ENCODE assay signal across 25 cellular contexts in the genomic region with DNA sequence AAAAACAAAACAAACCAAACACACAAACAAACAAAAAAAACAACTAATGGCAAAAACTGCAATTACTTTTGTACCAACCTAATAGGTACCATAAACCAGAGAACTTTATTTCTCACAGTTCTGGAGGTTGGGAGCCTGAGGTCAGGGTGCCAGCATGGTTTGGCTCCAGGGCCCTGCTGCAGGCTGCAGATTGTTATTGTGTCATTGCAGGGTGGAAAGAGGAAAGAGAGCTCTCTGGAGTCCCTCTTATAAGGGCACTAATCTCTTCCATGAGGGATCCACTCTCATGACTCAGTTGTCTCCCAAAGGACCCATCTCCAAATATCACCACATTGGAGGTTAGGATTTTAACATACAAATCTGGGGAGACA.
DNase-seq lines count a peak whose midpoint lies in the region; ATAC-seq and TF ChIP-seq lines count a peak whose summit lies in the region.
"Had no signal": no experiment of that assay in that cellular context is flagged by ENCODE, and none has a peak within 500 bp of the region (broad histone marks: within the 10 kb centered on the region; RNA-seq: fewer than 3 reads in every experiment).

No MANE protein-coding gene starts in this region.

- peaks cover 4% of the 10 kb centered on the region for H3K36me3 Mint-ChIP-seq in osteocyte (ENCODE audit: unreplicated experiment)
- H3K36me3 Mint-ChIP-seq in activated naive CD8-positive, alpha-beta T cell treated with anti-CD3 and anti-CD28 coated beads for 36 hours, result no peaks in the 10 kb centered on the region
- no peaks in the 10 kb centered on the region for H3K36me3 Mint-ChIP-seq in activated T-cell treated with anti-CD3 and anti-CD28 coated beads, Interleukin-2, amount 50 U/mL, for 72 hours (ENCODE audit: insufficient read depth in 2 of 2)
- H3K36me3 Mint-ChIP-seq: activated naive CD4-positive, alpha-beta T cell treated with anti-CD3 and anti-CD28 coated beads, Interleukin-2, amount 10 ng/mL, durations not matched to agents 7 days and 5 days; natural killer cell treated with Interleukin-12 subunit alpha and Interleukin-12 subunit beta and Interleukin-15 and Interleukin-18, amount 100 ng/mL, for 72 hours had no signal

- no peaks in the 10 kb centered on the region for H4K20me1 ChIP-seq in OCI-LY1 (ENCODE audit: insufficient read depth, low read length)

- H3K9me3 ChIP-seq in OCI-LY1 (ENCODE audit: low read length) (peaks cover 6% of the 10 kb centered on the region; the same call in 1 of the 2 replicates), duodenal mucosa (ENCODE audit: control insufficient read depth in 1 of 2, low read length in 2 of 2) (peaks cover 7% of the 10 kb centered on the region in 2 donors)
- H3K9me3 ChIP-seq: ascending aorta, BE2C had no signal

- DNase-seq in osteocyte (ENCODE audit: extremely low spot score, unreplicated experiment), result no peak
- DNase-seq in activated naive CD8-positive, alpha-beta T cell treated with anti-CD3 and anti-CD28 coated beads for 36 hours, result no peak
- DNase-seq in activated CD4-positive, alpha-beta T cell treated with anti-CD3 and anti-CD28 coated beads, Interleukin-2, amount 50 U/mL, for 1 hour, result no peak
- DNase-seq in activated T-cell treated with anti-CD3 and anti-CD28 coated beads, Interleukin-2, amount 50 U/mL, for 72 hours, result no peak
- DNase-seq: activated CD4-positive, CD25-positive, alpha-beta regulatory T cell; activated CD8-positive, alpha-beta T cell treated with anti-CD3 and anti-CD28 coated beads, Interleukin-2, amount 10 ng/mL, durations not matched to agents 7 days and 5 days; activated naive CD4-positive, alpha-beta T cell treated with anti-CD3 and anti-CD28 coated beads, Interleukin-2, amount 10 ng/mL, durations not matched to agents 7 days and 5 days; activated T-cell treated with anti-CD3 and anti-CD28 coated beads, Interleukin-2, amount 50 U/mL, for 1 hour; BE2C; effector CD8-positive, alpha-beta T cell; GM23248; Karpas-422; NCI-H1048; NCI-H187 treated with DMSO at 0.1 percent for 48 hours; NCI-H2227 treated with DMSO at 0.1 percent for 48 hours; NCI-H774; posterior cingulate gyrus; stimulated activated CD4-positive, alpha-beta T cell treated with anti-CD3 and anti-CD28 coated beads, Interleukin-1b, Interleukin-23, amount 100 ng/mL, for 48 hours; stimulated activated naive CD4-positive, alpha-beta T cell treated with Interleukin-2 at 50 U/mL for 16 hours; transverse colon had no signal

- H2AFZ ChIP-seq in OCI-LY1 (ENCODE audit: low read length), result no peak overlapping the region
- H2AFZ ChIP-seq: GM23248 had no signal

- H3K4me2 ChIP-seq in OCI-LY1 (ENCODE audit: low read length), result peak overlapping the region; percentile 32

- no peak overlapping the region for H3K4me3 ChIP-seq in OCI-LY1 (ENCODE audit: low read depth, low read length, poor library complexity, severe bottlenecking)
- H3K4me3 ChIP-seq in duodenal mucosa (ENCODE audit: low read depth in 1 of 2, low read length in 2 of 2), result no peak overlapping the region
- H3K4me3 ChIP-seq: ascending aorta, GM23248, transverse colon had no signal

- no peaks in the 10 kb centered on the region for H3K9me2 ChIP-seq in OCI-LY1 (ENCODE audit: low read depth, low read length)

- H3K27ac Mint-ChIP-seq in osteocyte (ENCODE audit: unreplicated experiment), result peak overlapping the region; percentile 90
- no peak overlapping the region for H3K27ac Mint-ChIP-seq in activated naive CD8-positive, alpha-beta T cell treated with anti-CD3 and anti-CD28 coated beads for 36 hours
- no peak overlapping the region for H3K27ac Mint-ChIP-seq in activated T-cell treated with anti-CD3 and anti-CD28 coated beads, Interleukin-2, amount 50 U/mL, for 72 hours
- H3K27ac Mint-ChIP-seq: activated naive CD4-positive, alpha-beta T cell treated with anti-CD3 and anti-CD28 coated beads, Interleukin-2, amount 10 ng/mL, durations not matched to agents 7 days and 5 days; natural killer cell treated with Interleukin-12 subunit alpha and Interleukin-12 subunit beta and Interleukin-15 and Interleukin-18, amount 100 ng/mL, for 72 hours had no signal

- ATAC-seq in activated T-cell treated with anti-CD3 and anti-CD28 coated beads, Interleukin-2, amount 50 U/mL, for 72 hours (replicated peaks in 1 of 2), result no peak
- no peak for ATAC-seq in HG02852 (IDR thresholded peaks at IDR 0.05; ENCODE audit: unreplicated experiment)

- H3K27me3 Mint-ChIP-seq in osteocyte (ENCODE audit: unreplicated experiment), result no peaks in the 10 kb centered on the region
- H3K27me3 Mint-ChIP-seq in activated naive CD8-positive, alpha-beta T cell treated with anti-CD3 and anti-CD28 coated beads for 36 hours, result peaks cover 2% of the 10 kb centered on the region
- H3K27me3 Mint-ChIP-seq in activated T-cell treated with anti-CD3 and anti-CD28 coated beads, Interleukin-2, amount 50 U/mL, for 72 hours (ENCODE audit: low read depth), result no peaks in the 10 kb centered on the region

- H3K4me3 Mint-ChIP-seq in osteocyte (ENCODE audit: unreplicated experiment), result no peak overlapping the region
- no peak overlapping the region for H3K4me3 Mint-ChIP-seq in activated naive CD8-positive, alpha-beta T cell treated with anti-CD3 and anti-CD28 coated beads for 36 hours
- H3K4me3 Mint-ChIP-seq in activated T-cell treated with anti-CD3 and anti-CD28 coated beads, Interleukin-2, amount 50 U/mL, for 72 hours, result no peak overlapping the region
- H3K4me3 Mint-ChIP-seq: activated CD8-positive, alpha-beta T cell treated with anti-CD3 and anti-CD28 coated beads, Interleukin-2, amount 10 ng/mL, durations not matched to agents 7 days and 5 days; activated naive CD4-positive, alpha-beta T cell treated with anti-CD3 and anti-CD28 coated beads, Interleukin-2, amount 10 ng/mL, durations not matched to agents 7 days and 5 days; natural killer cell treated with Interleukin-12 subunit alpha and Interleukin-12 subunit beta and Interleukin-15 and Interleukin-18, amount 100 ng/mL, for 72 hours had no signal

- peaks cover 48% of the 10 kb centered on the region for H3K4me1 Mint-ChIP-seq in osteocyte (ENCODE audit: unreplicated experiment)
- peaks cover 7% of the 10 kb centered on the region for H3K4me1 Mint-ChIP-seq in activated naive CD8-positive, alpha-beta T cell treated with anti-CD3 and anti-CD28 coated beads for 36 hours
- peaks cover 7% of the 10 kb centered on the region for H3K4me1 Mint-ChIP-seq in activated T-cell treated with anti-CD3 and anti-CD28 coated beads, Interleukin-2, amount 50 U/mL, for 72 hours (ENCODE audit: low read depth)

- H3K36me3 ChIP-seq in OCI-LY1 (ENCODE audit: insufficient read depth, low read length) (peaks cover 5% of the 10 kb centered on the region), duodenal mucosa (ENCODE audit: control insufficient read depth in 1 of 2, insufficient read depth in 2 of 2, low read length in 2 of 2) (no peaks in the 10 kb centered on the region)
- H3K36me3 ChIP-seq: ascending aorta, BE2C, transverse colon had no signal

- peak overlapping the region; percentile 99 for H3K27ac ChIP-seq in OCI-LY1 (ENCODE audit: low read depth, low read length, poor library complexity, severe bottlenecking)
- H3K27ac ChIP-seq in duodenal mucosa (ENCODE audit: low read depth, low read length), result peak overlapping the region; percentile 36
- H3K27ac ChIP-seq: GM23248 had no signal

- H3K79me2 ChIP-seq in OCI-LY1 (ENCODE audit: insufficient read depth, low read length), result no peaks in the 10 kb centered on the region

- 0 out of 2 replicates have a peak, but pooled peaks cover 13% of the 10 kb centered on the region for H3F3A ChIP-seq in OCI-LY1 (ENCODE audit: insufficient read depth, low read length)

- TF ChIP-seq CTCF in OCI-LY1 (IDR thresholded peaks at IDR 0.05; ENCODE audit: low read length) (no peak), osteocyte (IDR thresholded peaks at IDR 0.05) (no peak)

- H3K9ac ChIP-seq in OCI-LY1 (ENCODE audit: low read length) (peak overlapping the region; percentile 56; the same call in 1 of the 2 replicates), duodenal mucosa (ENCODE audit: low read depth in 1 of 2, low read length in 2 of 2) (no peak overlapping the region)
- H3K9ac ChIP-seq: GM23248 had no signal

- H3K9me3 Mint-ChIP-seq in osteocyte (ENCODE audit: unreplicated experiment), result peaks cover 14% of the 10 kb centered on the region
- no peaks in the 10 kb centered on the region for H3K9me3 Mint-ChIP-seq in activated naive CD8-positive, alpha-beta T cell treated with anti-CD3 and anti-CD28 coated beads for 36 hours
- H3K9me3 Mint-ChIP-seq in activated T-cell treated with anti-CD3 and anti-CD28 coated beads, Interleukin-2, amount 50 U/mL, for 72 hours, result peaks cover 1 to 5% of the 10 kb centered on the region in 2 donors
- H3K9me3 Mint-ChIP-seq: natural killer cell treated with Interleukin-12 subunit alpha and Interleukin-12 subunit beta and Interleukin-15 and Interleukin-18, amount 100 ng/mL, for 72 hours had no signal

- no peaks in the 10 kb centered on the region for H3K27me3 ChIP-seq in OCI-LY1 (ENCODE audit: insufficient read depth, low read length)
- H3K27me3 ChIP-seq in duodenal mucosa (ENCODE audit: control insufficient read depth in 1 of 2, insufficient read depth in 2 of 2, low read length in 2 of 2), result no peaks in the 10 kb centered on the region
- H3K27me3 ChIP-seq: ascending aorta, BE2C, transverse colon had no signal

- H3K4me1 ChIP-seq in OCI-LY1 (ENCODE audit: insufficient read depth, low read length, severe bottlenecking), result peaks cover 91% of the 10 kb centered on the region
- H3K4me1 ChIP-seq in duodenal mucosa (ENCODE audit: control insufficient read depth in 1 of 2, insufficient read depth in 2 of 2, low read length in 2 of 2), result peaks cover 28 to 42% of the 10 kb centered on the region in 2 donors
